ENCODE assay signal across 26 cellular contexts in genomic region chr14:70201994-70202393, GRCh38.
"Had no signal": no experiment of that assay in that cellular context is flagged by ENCODE, and none has a peak within 500 bp of the region (broad histone marks: within the 10 kb centered on the region; RNA-seq: fewer than 3 reads in every experiment).

No MANE protein-coding gene starts in this region.

- ATAC-seq: stimulated activated effector memory CD8-positive, alpha-beta T cell treated with anti-CD3 and anti-CD28 coated beads, Interleukin-12 subunit alpha, Interleukin-12 subunit beta, amount 100 ng/mL, for 72 hours; stimulated activated memory B cell treated with anti-CD40 and anti-IgM and Interleukin-4, amounts not matched to agents 10 μg/mL and 1 μg/mL and 100 μg/mL, for 72 hours; stimulated activated naive B cell treated with anti-CD40 and anti-IgM and Interleukin-4, amounts not matched to agents 10 μg/mL and 1 μg/mL and 100 μg/mL, for 72 hours; stimulated activated naive CD8-positive, alpha-beta T cell treated with anti-CD3 and anti-CD28 coated beads, Interleukin-15, amount 100 ng/mL, for 72 hours; stimulated activated naive CD8-positive, alpha-beta T cell treated with anti-CD3 and anti-CD28 coated beads, Interleukin-15, Interleukin-2, amounts not matched to agents 100 U/mL and 50 U/mL, for 24 hours; upper lobe of right lung had no signal

- H3K4me3 ChIP-seq: stomach, suprapubic skin, testis, thoracic aorta, thyroid gland, tibial artery, tibial nerve, transverse colon, upper lobe of left lung, upper lobe of right lung, uterus, vagina had no signal

- H3K27me3 ChIP-seq: testis, tibial nerve, upper lobe of left lung, uterus, vagina had no signal

- H3K9me3 ChIP-seq: stomach, suprapubic skin, testis, thoracic aorta, thyroid gland, tibial artery, tibial nerve, transverse colon, upper lobe of left lung, upper lobe of right lung, uterus, vagina had no signal

- H3K4me1 ChIP-seq: stomach, suprapubic skin, testis, thyroid gland, tibial artery, tibial nerve, transverse colon, upper lobe of left lung, upper lobe of right lung, uterus, vagina had no signal

- DNase-seq: stimulated activated CD4-positive, alpha-beta T cell treated with anti-CD3 and anti-CD28 coated beads, Interleukin-2, amount 100 ng/mL, for 48 hours; stimulated activated CD4-positive, alpha-beta T cell treated with anti-CD3 and anti-CD28 coated beads, Interleukin-4, amount 100 ng/mL, for 1 hour; stimulated activated CD4-positive, alpha-beta T cell treated with anti-CD3 and anti-CD28 coated beads, Interleukin-4, amount 100 ng/mL, for 24 hours; stimulated activated CD4-positive, alpha-beta T cell treated with anti-CD3 and anti-CD28 coated beads, Interleukin-4, amount 100 ng/mL, for 4 hours; stimulated activated CD8-positive, alpha-beta memory T cell treated with anti-CD3 and anti-CD28 coated beads, Interleukin-4, amount 100 ng/mL, for 48 hours; stimulated activated naive B cell treated with anti-CD40 and anti-IgM and Interleukin-4, amounts not matched to agents 10 μg/mL and 1 μg/mL and 100 μg/mL, for 72 hours; stimulated activated naive CD4-positive, alpha-beta T cell; stimulated activated naive CD4-positive, alpha-beta T cell treated with Interleukin-2 at 50 U/mL for 16 hours; stimulated activated naive CD8-positive, alpha-beta T cell treated with anti-CD3 and anti-CD28 coated beads, Interleukin-15, amount 100 ng/mL, for 72 hours; stimulated activated naive CD8-positive, alpha-beta T cell treated with anti-CD3 and anti-CD28 coated beads, Interleukin-15, Interleukin-2, amounts not matched to agents 100 U/mL and 50 U/mL, for 24 hours; stomach; substantia nigra; testis; thyroid gland; tibial artery; transverse colon; trophoblast cell; upper lobe of left lung; upper lobe of right lung; uterus had no signal

- H3K36me3 ChIP-seq: stomach, suprapubic skin, thoracic aorta, thyroid gland, tibial artery, tibial nerve, transverse colon, upper lobe of left lung, upper lobe of right lung, uterus, vagina had no signal

- H3K27ac ChIP-seq: stomach, suprapubic skin, testis, thoracic aorta, thyroid gland, tibial artery, tibial nerve, transverse colon, upper lobe of left lung, upper lobe of right lung, uterus, vagina had no signal
